ENCODE assay signal across 19 cellular contexts in genomic region chr2:239590276-239590675, GRCh38.
A peak's percentile ranks its signal among the peaks of the same experiment; 100 is the strongest.
DNase-seq lines count a peak whose midpoint lies in the region; ATAC-seq, FAIRE-seq and TF ChIP-seq lines count a peak whose summit lies in the region.
"Had no signal": no experiment of that assay in that cellular context is flagged by ENCODE, and none has a peak within 500 bp of the region (broad histone marks: within the 10 kb centered on the region; RNA-seq: fewer than 3 reads in every experiment).

No MANE protein-coding gene starts in this region.

- TF ChIP-seq RAD21 in HepG2 (CRISPR knock-in tag; IDR thresholded peaks at IDR 0.05) = no peak

- no peak overlapping the region for H3K9ac ChIP-seq in DND-41 (ENCODE audit: low read depth, low read length)
- no peak overlapping the region for H3K9ac ChIP-seq in HepG2 (ENCODE audit: insufficient read depth, low read depth, low read length)

- TF ChIP-seq CTCF in DND-41 (IDR thresholded peaks at IDR 0.05; ENCODE audit: borderline replicate concordance, extremely low read depth, low read length, poor library complexity, severe bottlenecking) (no peak), HepG2 (CRISPR knock-in tag; IDR thresholded peaks at IDR 0.05) (no peak), hepatocyte (IDR thresholded peaks at IDR 0.05; ENCODE audit: poor library complexity) (no peak)

- H3K27me3 ChIP-seq in DND-41 (ENCODE audit: insufficient read depth, low read length, poor library complexity) (no peaks in the 10 kb centered on the region), HepG2 (ENCODE audit: control insufficient read depth in 1 of 2, insufficient read depth in 2 of 2, low read length in 2 of 2) (peaks cover 11 to 33% of the 10 kb centered on the region in 2 experiments; a peak in 4 of 5 replicates), hepatocyte (no peaks in the 10 kb centered on the region)

- POLR2A ChIA-PET in HepG2 (lab: Yijun Ruan, JAX) = no interaction called here

- H2AFZ ChIP-seq in DND-41 (ENCODE audit: low read depth, low read length) (no peak overlapping the region), HepG2 (ENCODE audit: low read length) (no peak overlapping the region), hepatocyte (no peak overlapping the region)

- intact Hi-C loops in HepG2 (cut with micrococcal nuclease; ENCODE audit: unreplicated experiment) = no loop called here
- intact Hi-C loops in sciatic nerve (cut with DNase I) = no loop called here

- ATAC-seq in DND-41 (ENCODE audit: insufficient read depth, low read depth) (no peak), HepG2 (no peak), sciatic nerve (no peak), HG02981 (IDR thresholded peaks at IDR 0.05; ENCODE audit: unreplicated experiment) (no peak)

- H3K27ac ChIP-seq in DND-41 (ENCODE audit: low read length) (peak overlapping the region; percentile 81), HepG2 (ENCODE audit: extremely low read length, insufficient read depth, low read length) (no peak overlapping the region), hepatocyte (no peak overlapping the region)
- H3K27ac ChIP-seq: HL-60 had no signal

- H3K79me2 ChIP-seq in DND-41 (ENCODE audit: insufficient read depth, low read length) (no peaks in the 10 kb centered on the region), HepG2 (ENCODE audit: insufficient read depth, low read length) (no peaks in the 10 kb centered on the region), hepatocyte (no peaks in the 10 kb centered on the region)

- TF ChIP-seq EP300 in HepG2 (IDR thresholded peaks at IDR 0.05; ENCODE audit: low read depth in 2 of 2, low read length in 2 of 2) = no peak
- no peak for TF ChIP-seq EP300 in HepG2 (CRISPR knock-in tag; IDR thresholded peaks at IDR 0.05; ENCODE audit: borderline replicate concordance)

- CTCF ChIA-PET in HepG2 (lab: Yijun Ruan, JAX; ENCODE audit: low intra/inter-chr PET ratio, low total read pairs) = no interaction called here

- H3K4me3 ChIP-seq in DND-41 (ENCODE audit: low read depth in 1 of 2, low read length in 2 of 2) = no peak overlapping the region
- no peak overlapping the region for H3K4me3 ChIP-seq in HepG2 (replicated peaks in 1 of 3; ENCODE audit: insufficient read depth in 1 of 3, low read depth in 2 of 3, low read length in 3 of 3)
- H3K4me3 ChIP-seq in hepatocyte = no peak overlapping the region

- H4K20me1 ChIP-seq in DND-41 (ENCODE audit: insufficient read depth, low read length) (no peaks in the 10 kb centered on the region), HepG2 (ENCODE audit: insufficient read depth, low read length) (no peaks in the 10 kb centered on the region), hepatocyte (ENCODE audit: insufficient read depth, poor library complexity, severe bottlenecking) (no peaks in the 10 kb centered on the region)

- no peak overlapping the region for H3K4me2 ChIP-seq in DND-41 (ENCODE audit: insufficient read depth, low read length)
- no peak overlapping the region for H3K4me2 ChIP-seq in HepG2 (ENCODE audit: low read depth, low read length)
- H3K4me2 ChIP-seq in hepatocyte = no peak overlapping the region

- no peak for FAIRE-seq in HepG2 (lab: Jason Lieb, UNC)
- FAIRE-seq: GM12892, GM19239 had no signal

- in situ Hi-C loops in HepG2 (cut with HindIII; ENCODE audit: extremely low pct_ligation_motif_present, low pct_unique_long_range_greater_than_20kb) = no loop called here

- H3K9me2 ChIP-seq in hepatocyte (replicated peaks; ENCODE audit: insufficient read depth) = no peaks in the 10 kb centered on the region

- peak; percentile 57 for DNase-seq in activated effector memory CD4-positive, alpha-beta T cell treated with anti-CD3 and anti-CD28 coated beads, Interleukin-2, amount 50 U/mL, for 16 hours
- DNase-seq in activated effector memory CD4-positive, alpha-beta T cell treated with Interleukin-2 at 50 U/mL for 16 hours = no peak
- DNase-seq in DND-41 (no peak), HepG2 (ENCODE audit: low spot score) (no peak), sciatic nerve (ENCODE audit: low spot score) (peak; percentile 17), hepatocyte (ENCODE audit: low spot score) (no peak), DMS79 treated with DMSO at 0.1 percent for 48 hours (lab: John Stamatoyannopoulos, UW) (no peak)
- DNase-seq: 8988T; AML-193; C1 segment of cervical spinal cord; CD4-positive, alpha-beta memory T cell; DMS79; GDM1; GOT3; H9 had no signal

- H3K4me1 ChIP-seq in DND-41 (ENCODE audit: insufficient read depth, low read length) = peaks cover 26% of the 10 kb centered on the region
- H3K4me1 ChIP-seq in HepG2 (ENCODE audit: insufficient read depth, low read length) = no peaks in the 10 kb centered on the region
- no peaks in the 10 kb centered on the region for H3K4me1 ChIP-seq in hepatocyte (ENCODE audit: insufficient read depth)

- H3K9me3 ChIP-seq in DND-41 (ENCODE audit: insufficient read depth, low read length, severe bottlenecking) = peaks cover 6% of the 10 kb centered on the region
- H3K9me3 ChIP-seq in HepG2 (ENCODE audit: low read length) = peaks cover 19% of the 10 kb centered on the region
- H3K9me3 ChIP-seq in hepatocyte (ENCODE audit: low read depth) = no peaks in the 10 kb centered on the region

- 50% methylated on average over 2 of the region's 5 CpGs for WGBS in HepG2 (ENCODE audit: low lambda C conversion rate)
- WGBS in hepatocyte (ENCODE audit: low lambda C conversion rate, missing lambda C conversion rate) = 88% methylated on average over 5 of the region's 5 CpGs

- no peak for TF ChIP-seq POLR2A in HepG2 (IDR thresholded peaks at IDR 0.05; ENCODE audit: insufficient read depth in 1 of 2, low read depth in 2 of 2, low read length in 2 of 2)

- no TSS peak for BruUV-seq in HepG2 (replicated peaks; lab: Mats Ljungman, UMichigan)

- no peaks in the 10 kb centered on the region for H3K36me3 ChIP-seq in DND-41 (ENCODE audit: insufficient read depth, low read length)
- H3K36me3 ChIP-seq in HepG2 (replicated peaks in 1 of 2; ENCODE audit: control insufficient read depth in 1 of 2, insufficient read depth in 2 of 2, low read length in 2 of 2) = no peaks in the 10 kb centered on the region
- H3K36me3 ChIP-seq in hepatocyte (replicated peaks; ENCODE audit: insufficient read depth, low read depth) = no peaks in the 10 kb centered on the region

TF ChIP-seq in HepG2, 621 proteins besides CTCF, POLR2A, EP300 and RAD21:
- no peak for TF ChIP-seq RCOR2 (CRISPR knock-in tag; IDR thresholded peaks at IDR 0.05)
- peak; percentile 44; the same call in 1 of the 2 replicates for TF ChIP-seq MNT (IDR thresholded peaks at IDR 0.05)
- no peak for TF ChIP-seq HMG20B (CRISPR knock-in tag; conservative IDR thresholded peaks at IDR 0.05)

Comparison
In these comparisons a context has a peak if more than half of its experiments do, and no peak if none do; other contexts are left out.
1. DNase-seq: peak in activated effector memory CD4-positive, alpha-beta T cell treated with anti-CD3 and anti-CD28 coated beads, Interleukin-2, amount 50 U/mL, for 16 hours (single experiment) and sciatic nerve (single experiment); none in activated effector memory CD4-positive, alpha-beta T cell treated with Interleukin-2 at 50 U/mL for 16 hours (single experiment), DND-41 (single experiment), HepG2 (single experiment), hepatocyte (single experiment) and DMS79 treated with DMSO at 0.1 percent for 48 hours (single experiment).